Comparison of ENCODE assay signal across 16 cellular contexts in genomic region chr2:44247924-44248323, GRCh38. TPM values are rescaled to one million over a fixed set of nuclear protein-coding genes. Genes with fewer than 3 reads are reported as not detected.
DNase-seq lines count a peak whose midpoint lies in the region; ATAC-seq and TF ChIP-seq lines count a peak whose summit lies in the region.
"Had no signal": no experiment of that assay in that cellular context is flagged by ENCODE, and none has a peak within 500 bp of the region (broad histone marks: within the 10 kb centered on the region; RNA-seq: fewer than 3 reads in every experiment).

No MANE protein-coding gene starts in this region.

- H3K9me3 ChIP-seq in esophagus muscularis mucosa = no peaks in the 10 kb centered on the region
- H3K9me3 ChIP-seq: testis had no signal

- H3K27me3 ChIP-seq in brain microvascular endothelial cell (replicated peaks) = no peaks in the 10 kb centered on the region
- no peaks in the 10 kb centered on the region for H3K27me3 ChIP-seq in esophagus muscularis mucosa
- H3K27me3 ChIP-seq: testis had no signal

- peak; percentile 26 for TF ChIP-seq CTCF in brain microvascular endothelial cell (IDR thresholded peaks at IDR 0.05; ENCODE audit: low read depth, low read length, missing control alignments)
- no peak for TF ChIP-seq CTCF in progenitor cell of endocrine pancreas (IDR thresholded peaks at IDR 0.05; ENCODE audit: unreplicated experiment)
- TF ChIP-seq CTCF in esophagus muscularis mucosa (IDR thresholded peaks at IDR 0.05) = no peak

- peaks cover 8% of the 10 kb centered on the region for H3K9me3 Mint-ChIP-seq in progenitor cell of endocrine pancreas (ENCODE audit: low read depth)
- H3K9me3 Mint-ChIP-seq in activated T-cell treated with anti-CD3 and anti-CD28 coated beads, Interleukin-2, amount 50 U/mL, for 24 hours = peaks cover 4% of the 10 kb centered on the region

- peaks cover 9% of the 10 kb centered on the region for H3K36me3 Mint-ChIP-seq in progenitor cell of endocrine pancreas (ENCODE audit: insufficient read depth)
- H3K36me3 Mint-ChIP-seq in activated T-cell treated with anti-CD3 and anti-CD28 coated beads, Interleukin-2, amount 50 U/mL, for 24 hours (ENCODE audit: low read depth) = no peaks in the 10 kb centered on the region

- peaks cover 35% of the 10 kb centered on the region for H3K4me1 Mint-ChIP-seq in progenitor cell of endocrine pancreas (ENCODE audit: low read depth)
- H3K4me1 Mint-ChIP-seq in activated T-cell treated with anti-CD3 and anti-CD28 coated beads, Interleukin-2, amount 50 U/mL, for 24 hours (ENCODE audit: low read depth) = peaks cover 18% of the 10 kb centered on the region

- H3K4me3 Mint-ChIP-seq in progenitor cell of endocrine pancreas (ENCODE audit: low read depth) = no peak overlapping the region
- no peak overlapping the region for H3K4me3 Mint-ChIP-seq in activated T-cell treated with anti-CD3 and anti-CD28 coated beads, Interleukin-2, amount 50 U/mL, for 24 hours
- H3K4me3 Mint-ChIP-seq: activated T-cell treated with anti-CD3 and anti-CD28 coated beads, Interleukin-2, amount 50 U/mL, for 4 hours had no signal

- peak overlapping the region; percentile 56 for H3K27ac Mint-ChIP-seq in progenitor cell of endocrine pancreas
- H3K27ac Mint-ChIP-seq in activated T-cell treated with anti-CD3 and anti-CD28 coated beads, Interleukin-2, amount 50 U/mL, for 24 hours = no peak overlapping the region

- in situ Hi-C loops in brain microvascular endothelial cell (cut with HindIII; ENCODE audit: low pct_ligation_motif_present, low sequenced_read_pairs) = no loop called here

- no peak overlapping the region for H3K4me3 ChIP-seq in brain microvascular endothelial cell (ENCODE audit: low read depth, low read length)
- H3K4me3 ChIP-seq in esophagus muscularis mucosa = no peak overlapping the region
- H3K4me3 ChIP-seq: testis had no signal

- 85% methylated on average over 3 of the region's 3 CpGs for WGBS in esophagus muscularis mucosa

- DNase-seq in DMS53 (lab: John Stamatoyannopoulos, UW) (peak; percentile 22), DMS53 treated with DMSO at 0.1 percent for 48 hours (lab: John Stamatoyannopoulos, UW; ENCODE audit: unreplicated experiment) (no peak), brain microvascular endothelial cell (no peak), progenitor cell of endocrine pancreas (ENCODE audit: low spot score, unreplicated experiment) (no peak), esophagus muscularis mucosa (ENCODE audit: extremely low spot score) (no peak)
- no peak for DNase-seq in activated T-cell treated with anti-CD3 and anti-CD28 coated beads, Interleukin-2, amount 50 U/mL, for 24 hours
- DNase-seq: 8988T; activated CD4-positive, alpha-beta T cell treated with anti-CD3 and anti-CD28 coated beads for 4 hours; activated T-cell treated with anti-CD3 and anti-CD28 coated beads, Interleukin-2, amount 50 U/mL, for 4 hours; hypothalamus; MM.1S; NCI-H2171; occipital lobe; testis had no signal

- intact Hi-C loops in esophagus muscularis mucosa (cut with DNase I) = no loop called here

- TF ChIP-seq EP300 in Ishikawa (IDR thresholded peaks at IDR 0.05; ENCODE audit: borderline replicate concordance) (no peak), esophagus muscularis mucosa (IDR thresholded peaks at IDR 0.05) (no peak)

- no peaks in the 10 kb centered on the region for H3K36me3 ChIP-seq in brain microvascular endothelial cell (replicated peaks)
- no peaks in the 10 kb centered on the region for H3K36me3 ChIP-seq in esophagus muscularis mucosa

- no peak for TF ChIP-seq POLR2A in esophagus muscularis mucosa (IDR thresholded peaks at IDR 0.05; ENCODE audit: low read depth)

- H3K4me1 ChIP-seq in esophagus muscularis mucosa = peaks cover 0 to 17% (median 10%) of the 10 kb centered on the region in 4 donors

- H3K27me3 Mint-ChIP-seq in progenitor cell of endocrine pancreas = no peaks in the 10 kb centered on the region
- H3K27me3 Mint-ChIP-seq in activated T-cell treated with anti-CD3 and anti-CD28 coated beads, Interleukin-2, amount 50 U/mL, for 24 hours = peaks cover 3% of the 10 kb centered on the region

- peak; percentile 45 for TF ChIP-seq RAD21 in Ishikawa (IDR thresholded peaks at IDR 0.05; ENCODE audit: low read depth)

- no peak overlapping the region for H3K27ac ChIP-seq in brain microvascular endothelial cell
- no peak overlapping the region for H3K27ac ChIP-seq in esophagus muscularis mucosa (replicated peaks in 1 of 4)
- H3K27ac ChIP-seq: testis had no signal

- no peak for ATAC-seq in GM21529 (IDR thresholded peaks at IDR 0.05; ENCODE audit: unreplicated experiment)
- ATAC-seq: activated T-cell treated with anti-CD3 and anti-CD28 coated beads, Interleukin-2, amount 50 U/mL, for 4 hours had no signal

TF ChIP-seq in Ishikawa, 13 proteins besides CTCF, POLR2A, EP300 and RAD21:
- TF ChIP-seq USF1 (IDR thresholded peaks at IDR 0.05) = no peak
- no peak for TF ChIP-seq CEBPB (IDR thresholded peaks at IDR 0.05)
- no peak for TF ChIP-seq TCF12 (IDR thresholded peaks at IDR 0.05; ENCODE audit: low read depth)
- TF ChIP-seq YY1 (IDR thresholded peaks at IDR 0.05; ENCODE audit: low read depth) = no peak
- TF ChIP-seq FOXM1 (IDR thresholded peaks at IDR 0.05; ENCODE audit: borderline replicate concordance, low read depth) = no peak
- no peak for TF ChIP-seq TEAD4 (IDR thresholded peaks at IDR 0.05)
- TF ChIP-seq REST (IDR thresholded peaks at IDR 0.05; ENCODE audit: low read depth) = no peak
- no peak for TF ChIP-seq TAF1 (IDR thresholded peaks at IDR 0.05; ENCODE audit: low read depth)
- TF ChIP-seq EGR1 (IDR thresholded peaks at IDR 0.05) = no peak
- no peak for TF ChIP-seq NFIC (IDR thresholded peaks at IDR 0.05)
- TF ChIP-seq, protein P1, sequence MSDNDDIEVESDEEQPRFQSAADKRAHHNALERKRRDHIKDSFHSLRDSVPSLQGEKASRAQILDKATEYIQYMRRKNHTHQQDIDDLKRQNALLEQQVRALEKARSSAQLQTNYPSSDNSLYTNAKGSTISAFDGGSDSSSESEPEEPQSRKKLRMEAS (IDR thresholded peaks at IDR 0.05) = no peak
- no peak for TF ChIP-seq CREB1 (IDR thresholded peaks at IDR 0.05; ENCODE audit: low read depth)
- no peak for TF ChIP-seq ZBTB7A (IDR thresholded peaks at IDR 0.05; ENCODE audit: low read depth)

RNA-seq across cellular contexts. Expression of gene SLC3A1, which starts 27.4 kb away (rescaled TPM):
- total RNA-seq in progenitor cell of endocrine pancreas (1.0 and 1.2 TPM in 2 replicates), esophagus muscularis mucosa (under 1 TPM in 1 of 4 donors, not detected in 3; 0.17 TPM)
- total RNA-seq: activated T-cell treated with anti-CD3 and anti-CD28 coated beads, Interleukin-2, amount 50 U/mL, for 4 hours had no signal
